27 cellular contexts compared by ENCODE assay signal in genomic region chr1:75243124-75243523, GRCh38.
"Had no signal": no experiment of that assay in that cellular context is flagged by ENCODE, and none has a peak within 500 bp of the region (broad histone marks: within the 10 kb centered on the region; RNA-seq: fewer than 3 reads in every experiment).

No MANE protein-coding gene starts in this region.

- ATAC-seq: stimulated activated effector memory CD8-positive, alpha-beta T cell treated with anti-CD3 and anti-CD28 coated beads, Interleukin-12 subunit alpha, Interleukin-12 subunit beta, amount 100 ng/mL, for 72 hours; stimulated activated memory B cell treated with anti-CD40 and anti-IgM and Interleukin-4, amounts not matched to agents 10 μg/mL and 1 μg/mL and 100 μg/mL, for 72 hours; stimulated activated naive B cell treated with anti-CD40 and anti-IgM and Interleukin-4, amounts not matched to agents 10 μg/mL and 1 μg/mL and 100 μg/mL, for 72 hours; stimulated activated naive CD8-positive, alpha-beta T cell treated with anti-CD3 and anti-CD28 coated beads, Interleukin-15, amount 100 ng/mL, for 72 hours; stimulated activated naive CD8-positive, alpha-beta T cell treated with anti-CD3 and anti-CD28 coated beads, Interleukin-15, Interleukin-2, amounts not matched to agents 100 U/mL and 50 U/mL, for 24 hours; upper lobe of right lung had no signal

- H3K36me3 ChIP-seq: stomach, suprapubic skin, thoracic aorta, thyroid gland, tibial artery, tibial nerve, transverse colon, upper lobe of left lung, upper lobe of right lung, uterus, vagina had no signal

- H3K9me3 ChIP-seq: stomach, suprapubic skin, testis, thoracic aorta, thyroid gland, tibial artery, tibial nerve, transverse colon, upper lobe of left lung, upper lobe of right lung, uterus, vagina had no signal

- H3K27ac ChIP-seq: stomach, suprapubic skin, testis, thoracic aorta, thyroid gland, tibial artery, tibial nerve, transverse colon, upper lobe of left lung, upper lobe of right lung, uterus, vagina had no signal

- H3K4me3 ChIP-seq: stomach, suprapubic skin, testis, thoracic aorta, thyroid gland, tibial artery, tibial nerve, transverse colon, upper lobe of left lung, upper lobe of right lung, uterus, vagina had no signal

- H3K27me3 ChIP-seq: stomach, suprapubic skin, testis, thyroid gland, tibial artery, tibial nerve, transverse colon, upper lobe of left lung, upper lobe of right lung, uterus, vagina had no signal

- H3K4me1 ChIP-seq: stomach, suprapubic skin, testis, thyroid gland, tibial artery, tibial nerve, transverse colon, upper lobe of left lung, upper lobe of right lung, uterus, vagina had no signal

- FAIRE-seq: urothelium cell line had no signal

- DNase-seq: stimulated activated CD4-positive, alpha-beta T cell treated with anti-CD3 and anti-CD28 coated beads, Interleukin-2, amount 100 ng/mL, for 48 hours; stimulated activated CD4-positive, alpha-beta T cell treated with anti-CD3 and anti-CD28 coated beads, Interleukin-4, amount 100 ng/mL, for 1 hour; stimulated activated CD4-positive, alpha-beta T cell treated with anti-CD3 and anti-CD28 coated beads, Interleukin-4, amount 100 ng/mL, for 24 hours; stimulated activated CD4-positive, alpha-beta T cell treated with anti-CD3 and anti-CD28 coated beads, Interleukin-4, amount 100 ng/mL, for 4 hours; stimulated activated CD8-positive, alpha-beta memory T cell treated with anti-CD3 and anti-CD28 coated beads, Interleukin-4, amount 100 ng/mL, for 48 hours; stimulated activated naive B cell treated with anti-CD40 and anti-IgM and Interleukin-4, amounts not matched to agents 10 μg/mL and 1 μg/mL and 100 μg/mL, for 72 hours; stimulated activated naive CD4-positive, alpha-beta T cell; stimulated activated naive CD4-positive, alpha-beta T cell treated with Interleukin-2 at 50 U/mL for 16 hours; stimulated activated naive CD8-positive, alpha-beta T cell treated with anti-CD3 and anti-CD28 coated beads, Interleukin-15, amount 100 ng/mL, for 72 hours; stimulated activated naive CD8-positive, alpha-beta T cell treated with anti-CD3 and anti-CD28 coated beads, Interleukin-15, Interleukin-2, amounts not matched to agents 100 U/mL and 50 U/mL, for 24 hours; stomach; substantia nigra; testis; thyroid gland; tibial artery; transverse colon; trophoblast cell; upper lobe of left lung; upper lobe of right lung; uterus had no signal
